8 cellular contexts compared by ENCODE assay signal in the genomic region with DNA sequence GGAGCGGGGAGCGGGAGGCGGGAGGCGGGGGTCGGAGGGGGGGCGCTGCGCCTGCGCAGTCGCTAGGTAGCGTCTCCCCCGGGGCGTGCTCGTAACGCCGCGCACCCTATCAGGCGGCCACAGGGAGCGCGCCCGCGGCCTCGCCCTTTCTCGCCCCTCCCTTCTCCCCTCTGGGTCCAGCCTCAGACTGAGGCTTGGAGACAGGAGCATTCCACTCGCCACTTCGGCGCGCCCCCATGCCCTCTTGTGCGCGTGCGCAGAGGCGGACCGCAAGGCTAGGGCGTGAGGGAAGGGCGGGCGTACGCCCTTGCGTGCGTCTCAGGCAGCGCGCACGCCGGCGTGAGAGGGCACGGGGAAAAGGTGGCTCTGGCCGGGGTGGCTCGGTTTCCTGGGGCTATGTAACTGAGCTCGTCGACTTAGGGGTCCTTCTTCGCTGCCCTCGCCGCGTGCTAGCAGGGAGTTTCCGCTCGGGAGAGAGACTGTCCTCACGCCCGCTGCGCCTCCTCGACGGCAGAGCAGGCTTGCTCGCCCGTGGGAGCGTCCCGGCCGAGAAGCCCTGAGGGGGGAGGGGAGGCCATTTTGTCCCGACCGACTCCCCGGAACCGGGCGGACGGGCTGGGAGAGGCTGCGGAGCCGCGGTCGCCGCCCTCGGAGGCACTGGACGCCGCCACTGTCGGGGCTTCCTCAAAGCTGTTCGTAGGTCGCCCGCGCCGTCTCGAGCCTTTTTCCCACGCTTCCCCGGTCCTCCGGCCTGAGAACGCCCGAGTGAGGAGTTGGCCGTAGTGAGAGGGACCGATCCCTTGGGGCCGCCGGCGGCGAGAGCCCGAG. TPM values are rescaled to one million over a fixed set of nuclear protein-coding genes. Genes with fewer than 3 reads are reported as not detected.
DNase-seq lines count a peak whose midpoint lies in the region; ATAC-seq and TF ChIP-seq lines count a peak whose summit lies in the region.

A gene (plus strand): TSS at position 316 of the 828 bp plus-strand sequence. CDS start 525 bp downstream, outside the sequence.

- H3K4me1 ChIP-seq in prostate gland (replicated peaks) = peaks cover 3% of the 10 kb centered on the region
- H3K4me1 ChIP-seq in urinary bladder (ENCODE audit: insufficient read depth) = peaks cover 2% of the 10 kb centered on the region

- no peaks in the 10 kb centered on the region for H3K9me3 ChIP-seq in prostate gland

- no peaks in the 10 kb centered on the region for H3K27me3 Mint-ChIP-seq in T-helper 1 cell treated with Interleukin-12 subunit alpha and Interleukin-12 subunit beta and Interleukin-4 antibody, amounts not matched to agents 30 μg/mL and 1 μg/mL, for 36 hours (ENCODE audit: low read depth)

- H3K4me3 Mint-ChIP-seq in T-helper 1 cell treated with Interleukin-12 subunit alpha and Interleukin-12 subunit beta and Interleukin-4 antibody, amounts not matched to agents 30 μg/mL and 1 μg/mL, for 36 hours = peak within 1 kb of the TSS; percentile 91

- H3K27me3 ChIP-seq in prostate gland (replicated peaks; ENCODE audit: insufficient read depth) = no peaks in the 10 kb centered on the region

- ATAC-seq in HG02884 (IDR thresholded peaks at IDR 0.05; ENCODE audit: unreplicated experiment) = peak; percentile 84
- ATAC-seq in left cardiac atrium = peak; percentile 97 to 98

- peaks cover 16% of the 10 kb centered on the region for H3K36me3 Mint-ChIP-seq in T-helper 1 cell treated with Interleukin-12 subunit alpha and Interleukin-12 subunit beta and Interleukin-4 antibody, amounts not matched to agents 30 μg/mL and 1 μg/mL, for 36 hours (ENCODE audit: low read depth)

- under 1% methylated on average over 90 of the region's 97 CpGs for WGBS in prostate gland
- WGBS in urinary bladder = under 1% methylated on average over 96 of the region's 97 CpGs

- peaks cover 28% of the 10 kb centered on the region for H3K4me1 Mint-ChIP-seq in T-helper 1 cell treated with Interleukin-12 subunit alpha and Interleukin-12 subunit beta and Interleukin-4 antibody, amounts not matched to agents 30 μg/mL and 1 μg/mL, for 36 hours (ENCODE audit: low read depth)

- no peaks in the 10 kb centered on the region for H3K9me3 Mint-ChIP-seq in T-helper 1 cell treated with Interleukin-12 subunit alpha and Interleukin-12 subunit beta and Interleukin-4 antibody, amounts not matched to agents 30 μg/mL and 1 μg/mL, for 36 hours

- H3K36me3 ChIP-seq in prostate gland = no peaks in the 10 kb centered on the region
- no peaks in the 10 kb centered on the region for H3K36me3 ChIP-seq in urinary bladder (ENCODE audit: insufficient read depth)

- peak within 1 kb of the TSS; percentile 64 to 92 for H3K4me3 ChIP-seq in prostate gland
- peak within 1 kb of the TSS; percentile 71 for H3K4me3 ChIP-seq in urinary bladder (ENCODE audit: low read depth, low read length)

- peak; percentile 98 for DNase-seq in GM13977 (ENCODE audit: low spot score)
- peak; percentile 98 for DNase-seq in NCI-H1694 (lab: John Stamatoyannopoulos, UW)
- DNase-seq in amniotic stem cell (lab: John Stamatoyannopoulos, UW) = peak; percentile 98
- peak; percentile 99 for DNase-seq in left cardiac atrium
- DNase-seq in prostate gland (ENCODE audit: low spot score) = peak; percentile 97

- peak within 1 kb of the TSS; percentile 94 for H3K27ac Mint-ChIP-seq in T-helper 1 cell treated with Interleukin-12 subunit alpha and Interleukin-12 subunit beta and Interleukin-4 antibody, amounts not matched to agents 30 μg/mL and 1 μg/mL, for 36 hours

- TF ChIP-seq POLR2A in prostate gland (IDR thresholded peaks at IDR 0.05) = peak; percentile 97

- no peak for TF ChIP-seq CTCF in GM13977 (IDR thresholded peaks at IDR 0.05; ENCODE audit: extremely low read depth, insufficient read depth, missing control alignments)
- peak in 2 of 4 experiments; percentile 44 to 53 for TF ChIP-seq CTCF in prostate gland (IDR thresholded peaks at IDR 0.05)

- in situ Hi-C loops in GM13977 (cut with MboI; ENCODE audit: low pct_unique_long_range_greater_than_20kb, low sequenced_read_pairs, unreplicated experiment) = no loop called here

- intact Hi-C loops in left cardiac atrium (cut with DNase I) = no loop called here
- intact Hi-C loops in prostate gland (cut with DNase I) = no loop called here

- H3K27ac ChIP-seq in prostate gland (peak within 1 kb of the TSS; percentile 96 to 98), urinary bladder (ENCODE audit: low read depth) (peak within 1 kb of the TSS; percentile 96)

RNA-seq across cellular contexts. Expression of the gene that starts here (rescaled TPM):
- 100 to 1,000 TPM in 1 of 2 donors, 10 to 100 TPM in 1; 93.8 to 108 TPM for total RNA-seq in left cardiac atrium
- 100 to 1,000 TPM; 118 to 139 TPM for total RNA-seq in prostate gland
- total RNA-seq in urinary bladder = 106 TPM
- polyA plus RNA-seq in urinary bladder = 80.0 TPM

Comparison
In these comparisons a context has a peak if more than half of its experiments do, and no peak if none do; other contexts are left out.
1. Peak in every context shown above with its lines: DNase-seq, ATAC-seq, H3K4me3 ChIP-seq and H3K27ac ChIP-seq.